Comparison of ENCODE assay signal across 22 cellular contexts in genomic region chr6:140225587-140226438, GRCh38.
DNase-seq lines count a peak whose midpoint lies in the region; ATAC-seq, FAIRE-seq and TF ChIP-seq lines count a peak whose summit lies in the region.
"Had no signal": no experiment of that assay in that cellular context is flagged by ENCODE, and none has a peak within 500 bp of the region (broad histone marks: within the 10 kb centered on the region; RNA-seq: fewer than 3 reads in every experiment).

No MANE protein-coding gene starts in this region.

- H3K9me3 ChIP-seq in mucosa of descending colon, result no peaks in the 10 kb centered on the region
- H3K9me3 ChIP-seq: heart left ventricle, Peyer's patch, sigmoid colon had no signal

- no peak for ATAC-seq in mucosa of descending colon
- ATAC-seq: heart left ventricle, HepG2 had no signal

- no peak for FAIRE-seq in GM12891 (lab: Jason Lieb, UNC)
- FAIRE-seq: HepG2, islet of Langerhans had no signal

- H3K27ac Mint-ChIP-seq in HFFc6, result peak overlapping the region; percentile 78
- H3K27ac Mint-ChIP-seq: neural progenitor cell had no signal

- in situ Hi-C loops in astrocyte of the spinal cord (cut with HindIII; ENCODE audit: low sequenced_read_pairs), result no loop called here

- peaks cover 7% of the 10 kb centered on the region for H3K36me3 Mint-ChIP-seq in HFFc6 (ENCODE audit: low read depth)
- H3K36me3 Mint-ChIP-seq: neural progenitor cell had no signal

- H3K4me1 ChIP-seq in mucosa of descending colon (ENCODE audit: low read depth), result no peaks in the 10 kb centered on the region
- H3K4me1 ChIP-seq: neural progenitor cell, Peyer's patch had no signal

- peaks cover 39% of the 10 kb centered on the region for H3K4me1 Mint-ChIP-seq in HFFc6 (ENCODE audit: low read depth)
- H3K4me1 Mint-ChIP-seq: neural progenitor cell had no signal

- CTCF ChIA-PET in AG04449 (lab: Yijun Ruan, JAX), result no interaction called here

- peaks cover 7% of the 10 kb centered on the region for H3K9me3 Mint-ChIP-seq in HFFc6

- DNase-seq in AG04449 (ENCODE audit: low read depth, low spot score), result peak; percentile 17
- peak; percentile 75 for DNase-seq in HFFc6
- DNase-seq in astrocyte of the spinal cord (ENCODE audit: low read depth, low spot score), result peak; percentile 52
- DNase-seq in iris pigment epithelial cell (ENCODE audit: low read depth), result peak; percentile 77
- DNase-seq in mucosa of descending colon, result no peak
- DNase-seq in NCI-H146 (lab: John Stamatoyannopoulos, UW), result no peak
- no peak for DNase-seq in stimulated activated CD4-positive, alpha-beta T cell treated with anti-CD3 and anti-CD28 coated beads, Interleukin-1b, Interleukin-23, amount 100 ng/mL, for 48 hours
- no peak for DNase-seq in GM12891 (ENCODE audit: insufficient read length, low spot score)
- DNase-seq: activated CD4-positive, alpha-beta T cell treated with anti-CD3 and anti-CD28 coated beads for 4 hours; activated CD8-positive, alpha-beta memory T cell treated with anti-CD3 and anti-CD28 coated beads, Interleukin-2, amount 50 U/mL, for 4 hours; activated gamma-delta T cell; heart left ventricle; MM.1S; NCI-H2081; Peyer's patch; sigmoid colon; stimulated activated CD4-positive, alpha-beta T cell treated with anti-CD3 and anti-CD28 coated beads, Interleukin-4, amount 100 ng/mL, for 4 hours; stimulated activated CD8-positive, alpha-beta memory T cell treated with anti-CD3 and anti-CD28 coated beads, Interleukin-4, amount 100 ng/mL, for 48 hours had no signal

- no peak for TF ChIP-seq CTCF in AG04449 (IDR thresholded peaks at IDR 0.05; ENCODE audit: insufficient read depth, low read length, missing control alignments)
- no peak for TF ChIP-seq CTCF in HFFc6 (IDR thresholded peaks at IDR 0.05)
- TF ChIP-seq CTCF in astrocyte of the spinal cord (IDR thresholded peaks at IDR 0.05; ENCODE audit: low read depth, low read length), result no peak
- no peak for TF ChIP-seq CTCF in mucosa of descending colon (IDR thresholded peaks at IDR 0.05)

- H3K27me3 Mint-ChIP-seq in HFFc6 (ENCODE audit: insufficient read depth), result no peaks in the 10 kb centered on the region

- intact Hi-C loops in mucosa of descending colon (cut with DNase I, micrococcal nuclease), result no loop called here

- no peak for TF ChIP-seq POLR2A in GM12891 (IDR thresholded peaks at IDR 0.05; ENCODE audit: low read depth, low read length)

- POLR2A ChIA-PET in AG04449 (lab: Yijun Ruan, JAX), result no interaction called here

- peak overlapping the region; percentile 40 for H3K4me3 Mint-ChIP-seq in HFFc6
- H3K4me3 Mint-ChIP-seq: neural progenitor cell had no signal

- H3K4me3 ChIP-seq in AG04449 (ENCODE audit: low read depth, low read length) (no peak overlapping the region), astrocyte of the spinal cord (ENCODE audit: low read depth, low read length) (no peak overlapping the region), mucosa of descending colon (no peak overlapping the region)
- H3K4me3 ChIP-seq: coronary artery, heart left ventricle, neural progenitor cell, Peyer's patch, sigmoid colon had no signal

- H3K36me3 ChIP-seq in mucosa of descending colon (ENCODE audit: low read depth), result no peaks in the 10 kb centered on the region
- H3K36me3 ChIP-seq: heart left ventricle, neural progenitor cell, Peyer's patch, sigmoid colon had no signal

TF ChIP-seq in GM12891, 5 proteins besides CTCF, POLR2A, EP300 and RAD21:
- TF ChIP-seq PAX5 (IDR thresholded peaks at IDR 0.05; ENCODE audit: insufficient read depth, low read length, severe bottlenecking) (no peak), TAF1 (IDR thresholded peaks at IDR 0.05; ENCODE audit: low read depth, low read length) (no peak), POU2F2 (IDR thresholded peaks at IDR 0.05; ENCODE audit: low read depth, low read length) (no peak), POLR2AphosphoS5 (IDR thresholded peaks at IDR 0.05; ENCODE audit: low read depth, low read length) (no peak), SPI1 (IDR thresholded peaks at IDR 0.05; ENCODE audit: low read depth, low read length) (no peak)

Comparison
In these comparisons a context has a peak if more than half of its experiments do, and no peak if none do; other contexts are left out.
1. DNase-seq: peak in AG04449 (single experiment), HFFc6 (single experiment), astrocyte of the spinal cord (single experiment) and iris pigment epithelial cell (single experiment); none in mucosa of descending colon (0 of 3), NCI-H146 (single experiment), stimulated activated CD4-positive, alpha-beta T cell treated with anti-CD3 and anti-CD28 coated beads, Interleukin-1b, Interleukin-23, amount 100 ng/mL, for 48 hours (single experiment) and GM12891 (single experiment).